Comparison of ENCODE assay signal across 15 cellular contexts in the genomic region with DNA sequence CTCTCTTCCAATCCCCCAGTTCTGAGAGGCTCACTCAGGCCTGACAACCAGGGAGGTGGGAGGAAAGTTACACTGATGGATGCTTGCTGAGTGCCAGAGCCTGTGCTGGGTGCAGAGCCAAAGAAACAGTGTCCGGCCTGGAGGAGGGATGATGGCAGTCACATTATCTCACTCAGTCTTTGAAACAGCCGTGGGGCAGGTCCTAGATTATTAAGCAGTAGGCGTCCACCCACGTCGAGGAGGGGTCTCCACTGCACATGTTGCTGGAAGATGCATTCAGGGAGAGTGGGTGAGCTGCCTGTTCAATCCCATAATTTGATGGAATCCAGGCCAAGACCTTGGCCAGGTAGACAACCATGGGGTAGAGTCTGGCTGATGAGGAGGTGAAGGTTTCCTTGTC. TPM values are rescaled to one million over a fixed set of nuclear protein-coding genes. Genes with fewer than 3 reads are reported as not detected.
A peak's percentile ranks its signal among the peaks of the same experiment; 100 is the strongest.
DNase-seq lines count a peak whose midpoint lies in the region; ATAC-seq, FAIRE-seq and TF ChIP-seq lines count a peak whose summit lies in the region.
"Had no signal": no experiment of that assay in that cellular context is flagged by ENCODE, and none has a peak within 500 bp of the region (broad histone marks: within the 10 kb centered on the region; RNA-seq: fewer than 3 reads in every experiment).

No MANE protein-coding gene starts in this region.

- H2BK15ac ChIP-seq in IMR-90 (ENCODE audit: low read depth, low read length) = no peak overlapping the region

- peaks cover 63% of the 10 kb centered on the region for H3K4me1 Mint-ChIP-seq in chondrocyte (ENCODE audit: low read depth)
- H3K4me1 Mint-ChIP-seq in osteocyte (ENCODE audit: unreplicated experiment) = peaks cover 25% of the 10 kb centered on the region
- H3K4me1 Mint-ChIP-seq in immature natural killer cell = no peaks in the 10 kb centered on the region
- H3K4me1 Mint-ChIP-seq: B cell had no signal

- peak overlapping the region; percentile 16 for H2AFZ ChIP-seq in IMR-90 (replicated peaks; ENCODE audit: low read length, poor library complexity)
- H2AFZ ChIP-seq: GM23248 had no signal

- H3K36me3 ChIP-seq in IMR-90 (ENCODE audit: control insufficient read depth, insufficient read depth, low read length) = no peaks in the 10 kb centered on the region

- no peaks in the 10 kb centered on the region for H3K9me1 ChIP-seq in IMR-90 (ENCODE audit: insufficient read depth, low read length)

- no peak for ATAC-seq in IMR-90 (ENCODE audit: low read depth)
- ATAC-seq in HG03039 (IDR thresholded peaks at IDR 0.05; ENCODE audit: unreplicated experiment) = no peak

- no peak for DNase-seq in IMR-90
- no peak for DNase-seq in chondrocyte (ENCODE audit: low spot score)
- DNase-seq in osteocyte (ENCODE audit: extremely low spot score, unreplicated experiment) = no peak
- DNase-seq in urothelium cell line (ENCODE audit: low spot score) = no peak
- DNase-seq in immature natural killer cell = no peak
- no peak for DNase-seq in GOT3 (lab: John Stamatoyannopoulos, UW)
- DNase-seq: Calu3; CD4-positive, alpha-beta T cell; DMS 273 treated with DMSO at 0.1 percent for 48 hours; GM23248; H7 had no signal

- no peaks in the 10 kb centered on the region for H3K27me3 Mint-ChIP-seq in chondrocyte (ENCODE audit: low read depth)
- no peaks in the 10 kb centered on the region for H3K27me3 Mint-ChIP-seq in osteocyte (ENCODE audit: unreplicated experiment)
- peaks cover 0 to 2% (median 0%) of the 10 kb centered on the region in 3 donors for H3K27me3 Mint-ChIP-seq in immature natural killer cell (ENCODE audit: low read depth in 3 of 3)
- H3K27me3 Mint-ChIP-seq: B cell; CD4-positive, alpha-beta T cell had no signal

- H3K9ac ChIP-seq in IMR-90 (ENCODE audit: low read depth, low read length) = no peak overlapping the region
- H3K9ac ChIP-seq: GM23248 had no signal

- no peak for TF ChIP-seq POLR2A in IMR-90 (IDR thresholded peaks at IDR 0.05; ENCODE audit: low read depth, low read length)

- H2AK9ac ChIP-seq in IMR-90 (replicated peaks; ENCODE audit: low read depth, low read length, poor library complexity) = no peak overlapping the region

- H3K4me3 ChIP-seq in IMR-90 (ENCODE audit: insufficient read depth, low read depth, low read length) = no peak overlapping the region
- H3K4me3 ChIP-seq: GM23248 had no signal

- FAIRE-seq in urothelium cell line (lab: Jason Lieb, UNC) = peak; percentile 61
- FAIRE-seq: A204.1 had no signal

- no peaks in the 10 kb centered on the region for H4K20me1 ChIP-seq in IMR-90 (ENCODE audit: insufficient read depth, low read length)

- H2BK120ac ChIP-seq in IMR-90 (ENCODE audit: low read depth, low read length) = no peak overlapping the region

- no peak overlapping the region for H2AK5ac ChIP-seq in IMR-90 (ENCODE audit: low read depth, low read length)

- H3K27ac Mint-ChIP-seq in chondrocyte (ENCODE audit: unreplicated experiment) (peak overlapping the region; percentile 97), osteocyte (ENCODE audit: unreplicated experiment) (peak overlapping the region; percentile 89), immature natural killer cell (no peak overlapping the region)
- H3K27ac Mint-ChIP-seq: B cell; CD4-positive, alpha-beta T cell had no signal

- no peak overlapping the region for H4K5ac ChIP-seq in IMR-90 (ENCODE audit: low read depth, low read length)

- H3K27ac ChIP-seq in IMR-90 (ENCODE audit: insufficient read depth, low read length) = no peak overlapping the region
- H3K27ac ChIP-seq: GM23248 had no signal

- no peak overlapping the region for H3K14ac ChIP-seq in IMR-90 (replicated peaks; ENCODE audit: low read depth, low read length)

- no peak overlapping the region for H3K18ac ChIP-seq in IMR-90 (ENCODE audit: low read depth, low read length)

- H2BK5ac ChIP-seq in IMR-90 (ENCODE audit: low read depth, low read length, poor library complexity, severe bottlenecking) = no peak overlapping the region

- H3K4me1 ChIP-seq in IMR-90 (ENCODE audit: control insufficient read depth, insufficient read depth, low read length) = peaks cover 5% of the 10 kb centered on the region; the same call in 1 of the 2 replicates

- H3K9me3 ChIP-seq in IMR-90 (ENCODE audit: control insufficient read depth, insufficient read depth, low read length) = no peaks in the 10 kb centered on the region

- peak overlapping the region in 1 of 2 experiments; percentile 12; a peak in 1 of 4 replicates for H4K8ac ChIP-seq in IMR-90 (ENCODE audit: low read depth in 2 of 2, low read length in 2 of 2)

- WGBS in IMR-90 (ENCODE audit: extremely low coverage in 2 of 2, insufficient read length in 1 of 2), 2 experiments = 87% methylated on average over 5 of the region's 5 CpGs; no CpG with 5 or more reads in 1 of the 2 experiments

- intact Hi-C loops in IMR-90 (cut with micrococcal nuclease) = no loop called here

- H3K9me3 Mint-ChIP-seq in chondrocyte (ENCODE audit: low read depth) (no peaks in the 10 kb centered on the region), osteocyte (ENCODE audit: unreplicated experiment) (no peaks in the 10 kb centered on the region), immature natural killer cell (no peaks in the 10 kb centered on the region)
- H3K9me3 Mint-ChIP-seq: CD4-positive, alpha-beta T cell had no signal

- H3K4ac ChIP-seq in IMR-90 (ENCODE audit: low read depth, low read length) = no peak overlapping the region

- dilution Hi-C loops in IMR-90 (cut with HindIII; ENCODE audit: low sequenced_read_pairs, unreplicated experiment) = no loop called here

- peaks cover 5% of the 10 kb centered on the region for H3K27me3 ChIP-seq in IMR-90 (ENCODE audit: control insufficient read depth, insufficient read depth, low read length)

- no peak overlapping the region for H3K4me2 ChIP-seq in IMR-90 (ENCODE audit: low read depth, low read length)

- CTCF ChIA-PET in IMR-90 (lab: Yijun Ruan, JAX) = no interaction called here

- no peaks in the 10 kb centered on the region for H3K79me1 ChIP-seq in IMR-90 (ENCODE audit: low read depth in 1 of 2, low read length in 2 of 2)

- TF ChIP-seq CTCF in IMR-90 (conservative IDR thresholded peaks at IDR 0.05; ENCODE audit: low read depth, low read length) (no peak), chondrocyte (IDR thresholded peaks at IDR 0.05) (no peak), osteocyte (IDR thresholded peaks at IDR 0.05) (no peak)

- no peak for TF ChIP-seq RAD21 in IMR-90 (IDR thresholded peaks at IDR 0.05; ENCODE audit: low read length)

- in situ Hi-C loops in IMR-90 (cut with MboI; ENCODE audit: low sequenced_read_pairs) = loop anchor here (25.0 kb wide), 2 partner anchors 170 to 345 kb away; no protein-coding TSS in a partner anchor

- peaks cover 2% of the 10 kb centered on the region for H3K36me3 Mint-ChIP-seq in chondrocyte (ENCODE audit: low read depth)
- H3K36me3 Mint-ChIP-seq in osteocyte (ENCODE audit: unreplicated experiment) = peaks cover 2% of the 10 kb centered on the region
- no peaks in the 10 kb centered on the region for H3K36me3 Mint-ChIP-seq in immature natural killer cell

- no TSS peak for BruUV-seq in IMR-90 (replicated peaks; lab: Mats Ljungman, UMichigan)

- no peak overlapping the region for H2BK20ac ChIP-seq in IMR-90 (ENCODE audit: low read depth, low read length)

- no peak overlapping the region for H3K56ac ChIP-seq in IMR-90 (ENCODE audit: extremely low read depth, insufficient read depth, low read length)

- no peak overlapping the region for H4K91ac ChIP-seq in IMR-90 (ENCODE audit: insufficient read depth, low read depth, low read length)

- POLR2A ChIA-PET in IMR-90 (lab: Charles Lee; ENCODE audit: unreplicated experiment) = no interaction called here

- H3K23ac ChIP-seq in IMR-90 (ENCODE audit: low read depth, low read length) = no peak overlapping the region

- H3K4me3 Mint-ChIP-seq in chondrocyte (ENCODE audit: unreplicated experiment) (no peak overlapping the region), osteocyte (ENCODE audit: unreplicated experiment) (no peak overlapping the region), immature natural killer cell (no peak overlapping the region)
- H3K4me3 Mint-ChIP-seq: B cell; CD4-positive, alpha-beta T cell had no signal

TF ChIP-seq in IMR-90, 13 proteins besides CTCF, POLR2A, EP300 and RAD21:
- TF ChIP-seq FOS (IDR thresholded peaks at IDR 0.05; ENCODE audit: low read depth, low read length) (no peak), RCOR1 (IDR thresholded peaks at IDR 0.05; ENCODE audit: insufficient replicate concordance, low read length) (no peak), BHLHE40 (IDR thresholded peaks at IDR 0.05; ENCODE audit: low read depth, low read length) (no peak), SMC3 (IDR thresholded peaks at IDR 0.05; ENCODE audit: low read depth, low read length) (no peak), CEBPB (IDR thresholded peaks at IDR 0.05; ENCODE audit: low read depth, low read length) (no peak)

RNA-seq across cellular contexts. Expression of a gene that starts 29.6 kb away (rescaled TPM):
- total RNA-seq in IMR-90 (2012; rRNA removed) (0.54 and 0.56 TPM in 2 replicates), chondrocyte (21.5 to 176 TPM (median 171 TPM) in 3 replicates), osteocyte (11.6 and 13.2 TPM in 2 replicates)
- polyA plus RNA-seq in IMR-90 (2012; rRNA removed) (0.96 and 1.2 TPM in 2 replicates), immature natural killer cell (not detected)
- 1.1 and 1.3 TPM in 2 replicates for polyA plus RNA-seq in IMR-90 (2012; cell fraction: cytosol; rRNA removed)
- 0.85 and 1.8 TPM in 2 replicates for polyA plus RNA-seq in IMR-90 (2012; cell fraction: nucleus; rRNA removed; ENCODE audit: low replicate concordance)
- total RNA-seq: B cell; Calu3; CD4-positive, alpha-beta T cell; Daoy; GM23248 had no signal
- polyA plus RNA-seq: GM23248 had no signal

Comparison
In these comparisons a context has a peak if more than half of its experiments do, and no peak if none do; other contexts are left out.
1. H3K27ac Mint-ChIP-seq: peak in chondrocyte (single experiment) and osteocyte (single experiment); none in immature natural killer cell (0 of 6).